Comparison of ENCODE assay signal across 9 cellular contexts in genomic region chr7:17706734-17707133, GRCh38.
A peak's percentile ranks its signal among the peaks of the same experiment; 100 is the strongest.
DNase-seq lines count a peak whose midpoint lies in the region; ATAC-seq, FAIRE-seq and TF ChIP-seq lines count a peak whose summit lies in the region.
"Had no signal": no experiment of that assay in that cellular context is flagged by ENCODE, and none has a peak within 500 bp of the region (broad histone marks: within the 10 kb centered on the region; RNA-seq: fewer than 3 reads in every experiment).

No MANE protein-coding gene starts in this region.

- no peak overlapping the region for H3K4me2 ChIP-seq in parathyroid adenoma (ENCODE audit: low read length)

- H3K4me1 Mint-ChIP-seq in CD8-positive, alpha-beta T cell (ENCODE audit: low read depth) = no peaks in the 10 kb centered on the region
- no peaks in the 10 kb centered on the region for H3K4me1 Mint-ChIP-seq in activated CD4-positive, alpha-beta memory T cell treated with anti-CD3 and anti-CD28 coated beads, Interleukin-2, amount 10 ng/mL, durations not matched to agents 7 days and 5 days

- peak; percentile 39 for TF ChIP-seq CTCF in CD8-positive, alpha-beta T cell (IDR thresholded peaks at IDR 0.05)
- peak; percentile 13 for TF ChIP-seq CTCF in parathyroid adenoma (IDR thresholded peaks at IDR 0.05)

- intact Hi-C loops in CD8-positive, alpha-beta T cell (cut with DNase I, micrococcal nuclease) = loop anchor here (1.0 to 5.0 kb wide), 3 partner anchors 49 to 641 kb away; no protein-coding TSS in a partner anchor

- CTCF ChIA-PET in CD8-positive, alpha-beta T cell (lab: Charles Lee) = interaction anchor here (1.0 to 1.5 kb wide), 2 partner anchors 8 to 639 kb away, joined by 3 to 4 read pairs; no protein-coding TSS in a partner anchor
- CTCF ChIA-PET in activated CD4-positive, alpha-beta memory T cell treated with anti-CD3 and anti-CD28 coated beads, Interleukin-2, amount 10 ng/mL, durations not matched to agents 7 days and 5 days (lab: Charles Lee) = interaction anchor here (0.6 to 1.5 kb wide), 4 partner anchors 13 to 644 kb away, joined by 3 to 4 read pairs (median 3); no protein-coding TSS in a partner anchor

- peak in 3 of 7 experiments; percentile 10 to 22 (median 13) for DNase-seq in CD8-positive, alpha-beta T cell
- DNase-seq in NCI-H345 treated with DMSO at 0.1 percent for 48 hours (lab: John Stamatoyannopoulos, UW; ENCODE audit: unreplicated experiment) (peak; percentile 62), frontal cortex (ENCODE audit: low spot score in 2 of 2) (peak; percentile 10 to 18), NCI-H187 treated with DMSO at 0.1 percent for 48 hours (lab: John Stamatoyannopoulos, UW) (no peak)
- peak; percentile 35 for DNase-seq in activated CD4-positive, alpha-beta memory T cell treated with anti-CD3 and anti-CD28 coated beads, Interleukin-2, amount 10 ng/mL, durations not matched to agents 7 days and 5 days

- no peak overlapping the region for H3K4me3 Mint-ChIP-seq in CD8-positive, alpha-beta T cell
- no peak overlapping the region for H3K4me3 Mint-ChIP-seq in activated CD4-positive, alpha-beta memory T cell treated with anti-CD3 and anti-CD28 coated beads, Interleukin-2, amount 10 ng/mL, durations not matched to agents 7 days and 5 days
- H3K4me3 Mint-ChIP-seq: T-helper 1 cell treated with Interleukin-12 subunit alpha and Interleukin-12 subunit beta and Interleukin-4 antibody, amounts not matched to agents 30 μg/mL and 1 μg/mL, for 36 hours had no signal

- H3K27me3 ChIP-seq in CD8-positive, alpha-beta T cell (ENCODE audit: insufficient read depth, low read length) = no peaks in the 10 kb centered on the region
- H3K27me3 ChIP-seq in parathyroid adenoma (ENCODE audit: control insufficient read depth, insufficient read depth, low read length) = no peaks in the 10 kb centered on the region

- H3K9me3 ChIP-seq in CD8-positive, alpha-beta T cell (ENCODE audit: low read length) = no peaks in the 10 kb centered on the region
- H3K9me3 ChIP-seq in parathyroid adenoma (ENCODE audit: control insufficient read depth, low read length) = no peaks in the 10 kb centered on the region

- POLR2A ChIA-PET in CD8-positive, alpha-beta T cell (lab: Charles Lee) = no interaction called here
- POLR2A ChIA-PET in activated CD4-positive, alpha-beta memory T cell treated with anti-CD3 and anti-CD28 coated beads, Interleukin-2, amount 10 ng/mL, durations not matched to agents 7 days and 5 days (lab: Charles Lee) = no interaction called here

- H3K27me3 Mint-ChIP-seq in CD8-positive, alpha-beta T cell (ENCODE audit: low read depth) = no peaks in the 10 kb centered on the region
- H3K27me3 Mint-ChIP-seq in activated CD4-positive, alpha-beta memory T cell treated with anti-CD3 and anti-CD28 coated beads, Interleukin-2, amount 10 ng/mL, durations not matched to agents 7 days and 5 days = peaks cover 28% of the 10 kb centered on the region

- no peaks in the 10 kb centered on the region for H3K4me1 ChIP-seq in CD8-positive, alpha-beta T cell (ENCODE audit: insufficient read depth, low read length)
- no peaks in the 10 kb centered on the region for H3K4me1 ChIP-seq in parathyroid adenoma

- no peak overlapping the region for H3K4me3 ChIP-seq in CD8-positive, alpha-beta T cell (ENCODE audit: low read depth, low read length)
- no peak overlapping the region for H3K4me3 ChIP-seq in parathyroid adenoma (ENCODE audit: low read depth, low read length)

- no peak overlapping the region for H3K9ac ChIP-seq in parathyroid adenoma

- peak; percentile 40 for ATAC-seq in CD8-positive, alpha-beta T cell
- ATAC-seq in GM18868 (IDR thresholded peaks at IDR 0.05; ENCODE audit: unreplicated experiment) (peak; percentile 91), HG03175 (IDR thresholded peaks at IDR 0.05; ENCODE audit: unreplicated experiment) (peak; percentile 68)

- no peaks in the 10 kb centered on the region for H3K9me3 Mint-ChIP-seq in CD8-positive, alpha-beta T cell
- no peaks in the 10 kb centered on the region for H3K9me3 Mint-ChIP-seq in activated CD4-positive, alpha-beta memory T cell treated with anti-CD3 and anti-CD28 coated beads, Interleukin-2, amount 10 ng/mL, durations not matched to agents 7 days and 5 days
- H3K9me3 Mint-ChIP-seq: T-helper 1 cell treated with Interleukin-12 subunit alpha and Interleukin-12 subunit beta and Interleukin-4 antibody, amounts not matched to agents 30 μg/mL and 1 μg/mL, for 36 hours had no signal

- H3K36me3 Mint-ChIP-seq in CD8-positive, alpha-beta T cell = no peaks in the 10 kb centered on the region
- no peaks in the 10 kb centered on the region for H3K36me3 Mint-ChIP-seq in activated CD4-positive, alpha-beta memory T cell treated with anti-CD3 and anti-CD28 coated beads, Interleukin-2, amount 10 ng/mL, durations not matched to agents 7 days and 5 days (ENCODE audit: low read depth)

- no peak overlapping the region for H3K27ac Mint-ChIP-seq in CD8-positive, alpha-beta T cell
- H3K27ac Mint-ChIP-seq in activated CD4-positive, alpha-beta memory T cell treated with anti-CD3 and anti-CD28 coated beads, Interleukin-2, amount 10 ng/mL, durations not matched to agents 7 days and 5 days = no peak overlapping the region
- H3K27ac Mint-ChIP-seq: T-helper 1 cell treated with Interleukin-12 subunit alpha and Interleukin-12 subunit beta and Interleukin-4 antibody, amounts not matched to agents 30 μg/mL and 1 μg/mL, for 36 hours had no signal

- H2AFZ ChIP-seq in parathyroid adenoma = no peak overlapping the region

- no peak for FAIRE-seq in frontal cortex (lab: Jason Lieb, UNC)

- H3K79me2 ChIP-seq in parathyroid adenoma = no peaks in the 10 kb centered on the region

- H3K27ac ChIP-seq in CD8-positive, alpha-beta T cell (ENCODE audit: low read depth, low read length) = no peak overlapping the region
- no peak overlapping the region for H3K27ac ChIP-seq in parathyroid adenoma

- H3K36me3 ChIP-seq in CD8-positive, alpha-beta T cell (ENCODE audit: insufficient read depth, low read length) = no peaks in the 10 kb centered on the region
- no peaks in the 10 kb centered on the region for H3K36me3 ChIP-seq in parathyroid adenoma (ENCODE audit: control insufficient read depth, insufficient read depth, low read length)

Comparison
In these comparisons a context has a peak if more than half of its experiments do, and no peak if none do; other contexts are left out.
1. ATAC-seq: peak in every context shown above with its lines; median percentile 91 in GM18868; 68 in HG03175; 40 in CD8-positive, alpha-beta T cell.